ENCODE assay signal across 1 cellular context in the genomic region with DNA sequence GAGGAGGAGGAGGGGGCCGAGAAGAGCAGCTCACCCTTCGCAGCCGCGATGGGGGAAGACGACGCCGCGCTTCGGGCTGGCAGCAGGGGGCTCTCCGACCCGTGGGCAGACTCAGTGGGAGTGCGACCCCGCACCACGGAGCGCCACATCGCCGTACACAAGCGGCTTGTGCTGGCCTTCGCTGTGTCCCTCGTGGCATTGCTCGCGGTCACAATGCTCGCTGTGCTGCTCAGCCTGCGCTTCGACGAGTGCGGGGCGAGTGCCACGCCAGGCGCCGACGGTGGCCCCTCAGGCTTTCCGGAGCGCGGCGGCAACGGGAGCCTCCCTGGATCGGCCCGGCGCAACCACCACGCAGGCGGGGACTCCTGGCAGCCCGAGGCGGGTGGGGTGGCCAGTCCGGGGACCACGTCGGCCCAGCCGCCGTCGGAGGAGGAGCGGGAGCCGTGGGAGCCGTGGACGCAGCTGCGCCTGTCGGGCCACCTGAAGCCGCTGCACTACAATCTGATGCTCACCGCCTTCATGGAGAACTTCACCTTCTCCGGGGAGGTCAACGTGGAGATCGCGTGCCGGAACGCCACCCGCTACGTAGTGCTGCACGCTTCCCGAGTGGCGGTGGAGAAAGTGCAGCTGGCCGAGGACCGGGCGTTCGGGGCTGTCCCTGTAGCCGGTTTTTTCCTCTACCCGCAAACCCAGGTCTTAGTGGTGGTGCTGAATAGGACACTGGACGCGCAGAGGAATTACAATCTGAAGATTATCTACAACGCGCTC.
TF ChIP-seq lines count a peak whose summit lies in the region.

No MANE protein-coding gene starts in this region.

TF ChIP-seq in IMR-90, 13 proteins besides CTCF, POLR2A, EP300 and RAD21 (continued from another document):
- TF ChIP-seq, protein P1, sequence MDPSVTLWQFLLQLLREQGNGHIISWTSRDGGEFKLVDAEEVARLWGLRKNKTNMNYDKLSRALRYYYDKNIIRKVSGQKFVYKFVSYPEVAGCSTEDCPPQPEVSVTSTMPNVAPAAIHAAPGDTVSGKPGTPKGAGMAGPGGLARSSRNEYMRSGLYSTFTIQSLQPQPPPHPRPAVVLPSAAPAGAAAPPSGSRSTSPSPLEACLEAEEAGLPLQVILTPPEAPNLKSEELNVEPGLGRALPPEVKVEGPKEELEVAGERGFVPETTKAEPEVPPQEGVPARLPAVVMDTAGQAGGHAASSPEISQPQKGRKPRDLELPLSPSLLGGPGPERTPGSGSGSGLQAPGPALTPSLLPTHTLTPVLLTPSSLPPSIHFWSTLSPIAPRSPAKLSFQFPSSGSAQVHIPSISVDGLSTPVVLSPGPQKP (IDR thresholded peaks at IDR 0.05; ENCODE audit: borderline replicate concordance, low read depth, low read length), result no peak
- TF ChIP-seq BHLHE40 (IDR thresholded peaks at IDR 0.05; ENCODE audit: low read depth, low read length) (peak; percentile 89), FOS (IDR thresholded peaks at IDR 0.05; ENCODE audit: low read depth, low read length) (no peak)
- TF ChIP-seq, protein P2, sequence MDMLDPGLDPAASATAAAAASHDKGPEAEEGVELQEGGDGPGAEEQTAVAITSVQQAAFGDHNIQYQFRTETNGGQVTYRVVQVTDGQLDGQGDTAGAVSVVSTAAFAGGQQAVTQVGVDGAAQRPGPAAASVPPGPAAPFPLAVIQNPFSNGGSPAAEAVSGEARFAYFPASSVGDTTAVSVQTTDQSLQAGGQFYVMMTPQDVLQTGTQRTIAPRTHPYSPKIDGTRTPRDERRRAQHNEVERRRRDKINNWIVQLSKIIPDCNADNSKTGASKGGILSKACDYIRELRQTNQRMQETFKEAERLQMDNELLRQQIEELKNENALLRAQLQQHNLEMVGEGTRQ (IDR thresholded peaks at IDR 0.05; ENCODE audit: low read depth, low read length), result no peak
